In the genomic region with DNA sequence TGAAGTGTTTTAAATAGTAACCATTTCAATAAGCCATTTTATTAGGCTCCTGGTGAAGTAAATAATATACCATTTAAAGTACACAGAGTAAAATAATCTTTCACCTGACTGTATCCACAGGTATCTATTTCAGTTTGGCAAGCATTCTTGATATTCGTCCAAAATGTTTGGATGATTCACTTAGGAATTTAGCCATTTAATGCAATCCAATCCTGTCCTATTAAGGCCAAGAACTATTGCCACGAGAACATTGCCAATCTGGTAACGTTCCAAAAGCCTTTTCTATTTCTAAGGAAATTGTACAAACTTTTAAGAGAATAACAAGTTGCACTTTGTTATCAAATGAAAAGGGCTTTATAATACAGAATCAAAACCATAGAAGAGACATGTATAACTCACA, we compare ENCODE assay signal across 12 cellular contexts.
DNase-seq lines count a peak whose midpoint lies in the region; ATAC-seq, FAIRE-seq and TF ChIP-seq lines count a peak whose summit lies in the region.
"Had no signal": no experiment of that assay in that cellular context is flagged by ENCODE, and none has a peak within 500 bp of the region (broad histone marks: within the 10 kb centered on the region; RNA-seq: fewer than 3 reads in every experiment).

No MANE protein-coding gene starts in this region.

- DNase-seq in A549 (ENCODE audit: low read depth in 1 of 2, low spot score in 1 of 2) = peak in 1 of 2 experiments; percentile 5
- DNase-seq in HS-5 (ENCODE audit: low read depth) = peak; percentile 53
- peak; percentile 69 for DNase-seq in astrocyte of the cerebellum (ENCODE audit: low read depth)
- peak; percentile 82 to 90 for DNase-seq in foreskin keratinocyte
- DNase-seq in HuH-7.5 (ENCODE audit: low spot score) = no peak
- DNase-seq in posterior cingulate gyrus = no peak
- DNase-seq: DMS53, Karpas-422, T-helper 2 cell had no signal

- TF ChIP-seq CTCF in A549 (IDR thresholded peaks at IDR 0.05) = no peak
- TF ChIP-seq CTCF in astrocyte of the cerebellum (IDR thresholded peaks at IDR 0.05; ENCODE audit: low read depth, low read length, missing control alignments) = no peak
- TF ChIP-seq CTCF in foreskin keratinocyte (conservative IDR thresholded peaks at IDR 0.05) = no peak

- H3K4me3 ChIP-seq in A549 = no peak overlapping the region
- H3K4me3 ChIP-seq in astrocyte of the cerebellum (ENCODE audit: low read depth, low read length) = no peak overlapping the region

- CTCF ChIA-PET in A549 (lab: Yijun Ruan, JAX) = no interaction called here

- no peak overlapping the region for H3K27ac ChIP-seq in A549
- no peak overlapping the region for H3K27ac ChIP-seq in foreskin keratinocyte

- no peak for TF ChIP-seq POLR2A in A549 (IDR thresholded peaks at IDR 0.05; ENCODE audit: low read length)

- no peaks in the 10 kb centered on the region for H3K9me3 ChIP-seq in A549

- H3K4me2 ChIP-seq in A549 = no peak overlapping the region

- FAIRE-seq in A549 (lab: Jason Lieb, UNC) = peak; percentile 49
- FAIRE-seq: GM12892 had no signal

- intact Hi-C loops in posterior cingulate gyrus (cut with DNase I) = no loop called here

- 1% methylated on average over 3 of the region's 3 CpGs for WGBS in A549 (ENCODE audit: missing lambda C conversion rate)

- ATAC-seq in A549 = 0 out of 6 replicates have a peak, but pooled peaks of 1 of the 2 experiments have one; percentile 47
- ATAC-seq in foreskin keratinocyte = no peak
- no peak for ATAC-seq in HG03196 (IDR thresholded peaks at IDR 0.05; ENCODE audit: unreplicated experiment)
- ATAC-seq in HG03139 (IDR thresholded peaks at IDR 0.05; ENCODE audit: unreplicated experiment) = no peak

- TF ChIP-seq RAD21 in A549 (conservative IDR thresholded peaks at IDR 0.05 in 1 of 2, IDR thresholded peaks at IDR 0.05 in 1 of 2) = no peak

- no peak for TF ChIP-seq EP300 in A549 (IDR thresholded peaks at IDR 0.05)

- H3K27me3 ChIP-seq in foreskin keratinocyte = no peaks in the 10 kb centered on the region

- in situ Hi-C loops in astrocyte of the cerebellum (cut with HindIII; ENCODE audit: low sequenced_read_pairs) = no loop called here

- H3K4me1 ChIP-seq in A549 (peaks cover 3% of the 10 kb centered on the region; the same call in 1 of the 3 replicates), foreskin keratinocyte (no peaks in the 10 kb centered on the region)

- POLR2A ChIA-PET in A549 (lab: Yijun Ruan, JAX) = no interaction called here

TF ChIP-seq in A549, 52 proteins besides CTCF, POLR2A, EP300 and RAD21:
- peak; percentile 34; the same call in 1 of the 2 replicates for TF ChIP-seq JUNB (IDR thresholded peaks at IDR 0.05)
- TF ChIP-seq TFCP2L1 (CRISPR knock-in tag; IDR thresholded peaks at IDR 0.05) = no peak

Comparison
In these comparisons a context has a peak if more than half of its experiments do, and no peak if none do; other contexts are left out.
1. DNase-seq: peak in HS-5 (single experiment), astrocyte of the cerebellum (single experiment) and foreskin keratinocyte (2 of 2); none in HuH-7.5 (single experiment) and posterior cingulate gyrus (0 of 10).